Comparison of ENCODE assay signal across 22 cellular contexts in the genomic region with DNA sequence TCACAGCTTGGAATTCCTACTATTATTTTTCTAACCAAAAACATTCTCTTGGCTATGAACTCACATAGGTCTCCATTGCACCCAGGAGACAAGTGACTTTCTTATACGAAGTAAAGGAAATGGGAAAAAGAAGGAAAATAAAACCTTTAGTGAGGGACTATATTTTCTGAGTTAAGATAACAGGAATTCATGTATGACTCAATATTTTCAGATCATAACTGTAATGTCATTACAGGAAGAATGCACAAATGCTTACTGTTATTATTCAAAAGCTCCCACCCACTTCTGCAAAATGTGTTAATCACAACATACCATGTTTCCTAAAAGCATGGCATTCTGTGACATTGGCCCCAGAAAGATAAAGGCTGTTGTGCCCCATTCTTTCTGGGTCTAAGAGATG.
A peak's percentile ranks its signal among the peaks of the same experiment; 100 is the strongest.
DNase-seq lines count a peak whose midpoint lies in the region; ATAC-seq, FAIRE-seq and TF ChIP-seq lines count a peak whose summit lies in the region.
"Had no signal": no experiment of that assay in that cellular context is flagged by ENCODE, and none has a peak within 500 bp of the region (broad histone marks: within the 10 kb centered on the region; RNA-seq: fewer than 3 reads in every experiment).

No MANE protein-coding gene starts in this region.

- FAIRE-seq in astrocyte (lab: Jason Lieb, UNC) = no peak

- H3K9me3 ChIP-seq in astrocyte (ENCODE audit: insufficient read depth, low read depth, low read length) (no peaks in the 10 kb centered on the region), subcutaneous abdominal adipose tissue (ENCODE audit: control insufficient read depth in 5 of 5, low read length in 5 of 5) (no peaks in the 10 kb centered on the region), Karpas-422 (ENCODE audit: low read length) (no peaks in the 10 kb centered on the region), left ventricle myocardium inferior (replicated peaks) (no peaks in the 10 kb centered on the region)
- H3K9me3 ChIP-seq: esophagus muscularis mucosa had no signal

- H4K20me1 ChIP-seq in astrocyte (ENCODE audit: insufficient read depth, low read length) (peaks cover 62% of the 10 kb centered on the region), Karpas-422 (ENCODE audit: insufficient read depth, low read depth, low read length) (no peaks in the 10 kb centered on the region)

- H3K36me3 ChIP-seq in astrocyte (ENCODE audit: insufficient read depth, low read length) = peaks cover 13% of the 10 kb centered on the region
- peaks cover 26 to 65% (median 28%) of the 10 kb centered on the region in 5 donors for H3K36me3 ChIP-seq in subcutaneous abdominal adipose tissue (ENCODE audit: control insufficient read depth in 5 of 5, insufficient read depth in 5 of 5, low read length in 5 of 5)
- no peaks in the 10 kb centered on the region for H3K36me3 ChIP-seq in Karpas-422 (ENCODE audit: insufficient read depth, low read length)
- H3K36me3 ChIP-seq in left ventricle myocardium inferior = peaks cover 13% of the 10 kb centered on the region

- H3K27ac Mint-ChIP-seq in astrocyte (ENCODE audit: unreplicated experiment) = no peak overlapping the region
- H3K27ac Mint-ChIP-seq: activated CD4-positive, alpha-beta T cell treated with anti-CD3 and anti-CD28 coated beads, Interleukin-2, amount 10 ng/mL, durations not matched to agents 7 days and 5 days; activated naive CD8-positive, alpha-beta T cell treated with anti-CD3 and anti-CD28 coated beads for 36 hours; stimulated activated naive CD8-positive, alpha-beta T cell treated with anti-CD3 and anti-CD28 coated beads, Interleukin-15, Interleukin-2, amounts not matched to agents 100 ng/mL and 50 ng/mL, for 24 hours had no signal

- H3K4me2 ChIP-seq in astrocyte (ENCODE audit: low read length) (peak overlapping the region; percentile 45), Karpas-422 (ENCODE audit: low read depth, low read length, poor library complexity, severe bottlenecking) (no peak overlapping the region)

- H3K9ac ChIP-seq in astrocyte (ENCODE audit: low read length) = no peak overlapping the region
- peak overlapping the region in 1 of 5 donors; percentile 61 for H3K9ac ChIP-seq in subcutaneous abdominal adipose tissue (ENCODE audit: low read length in 5 of 5)
- no peak overlapping the region for H3K9ac ChIP-seq in Karpas-422 (ENCODE audit: low read length)

- ATAC-seq in foreskin keratinocyte = peak; percentile 22

- intact Hi-C loops in left ventricle myocardium inferior (cut with micrococcal nuclease) = no loop called here

- H3K27me3 ChIP-seq in astrocyte (ENCODE audit: insufficient read depth, low read length) (no peaks in the 10 kb centered on the region), foreskin keratinocyte (no peaks in the 10 kb centered on the region), subcutaneous abdominal adipose tissue (ENCODE audit: control insufficient read depth in 5 of 5, insufficient read depth in 4 of 5, low read length in 5 of 5) (no peaks in the 10 kb centered on the region), Karpas-422 (ENCODE audit: low read length) (no peaks in the 10 kb centered on the region), left ventricle myocardium inferior (ENCODE audit: low read depth) (no peaks in the 10 kb centered on the region)
- H3K27me3 ChIP-seq: esophagus muscularis mucosa had no signal

- H2AFZ ChIP-seq in astrocyte (ENCODE audit: low read depth, low read length) = no peak overlapping the region
- no peak overlapping the region for H2AFZ ChIP-seq in Karpas-422 (ENCODE audit: low read length)

- DNase-seq in HS-5 (ENCODE audit: low read depth) (peak; percentile 44), astrocyte (ENCODE audit: low read depth) (no peak), foreskin keratinocyte (peak in 1 of 2 donors; percentile 50), Karpas-422 (no peak), left ventricle myocardium inferior (no peak)
- no peak for DNase-seq in activated naive CD4-positive, alpha-beta T cell (lab: John Stamatoyannopoulos, UW)
- DNase-seq: activated CD4-positive, alpha-beta T cell treated with anti-CD3 and anti-CD28 coated beads, Interleukin-2, amount 10 ng/mL, durations not matched to agents 7 days and 5 days; activated naive CD8-positive, alpha-beta T cell treated with anti-CD3 and anti-CD28 coated beads for 36 hours; AML-193; COR-L47; DMS79 treated with DMSO at 0.1 percent for 48 hours; H7; left ventricle myocardium superior; NCI-H1436; SIG-M5; stimulated activated CD4-positive, alpha-beta T cell treated with anti-CD3 and anti-CD28 coated beads, Interleukin-4, amount 100 ng/mL, for 24 hours; trophoblast cell had no signal

- H3K27ac ChIP-seq in astrocyte (ENCODE audit: low read depth, low read length) = no peak overlapping the region
- H3K27ac ChIP-seq in foreskin keratinocyte = no peak overlapping the region
- H3K27ac ChIP-seq in subcutaneous abdominal adipose tissue (ENCODE audit: low read depth, low read length) = peak overlapping the region; percentile 87
- no peak overlapping the region for H3K27ac ChIP-seq in Karpas-422 (ENCODE audit: low read length)
- H3K27ac ChIP-seq in left ventricle myocardium inferior (replicated peaks) = no peak overlapping the region
- H3K27ac ChIP-seq: VCaP had no signal

- H3K4me1 ChIP-seq in astrocyte (ENCODE audit: insufficient read depth, low read length) (peaks cover 11% of the 10 kb centered on the region), foreskin keratinocyte (peaks cover 25% of the 10 kb centered on the region), subcutaneous abdominal adipose tissue (ENCODE audit: control insufficient read depth in 5 of 5, insufficient read depth in 5 of 5, low read length in 5 of 5) (peaks cover 9 to 18% (median 16%) of the 10 kb centered on the region in 5 donors), Karpas-422 (ENCODE audit: low read length) (no peaks in the 10 kb centered on the region; the same call in 1 of the 2 replicates), left ventricle myocardium inferior (peaks cover 18% of the 10 kb centered on the region)

- H3K27me3 Mint-ChIP-seq in astrocyte (ENCODE audit: low read depth, unreplicated experiment) = no peaks in the 10 kb centered on the region
- H3K27me3 Mint-ChIP-seq: activated CD4-positive, alpha-beta T cell treated with anti-CD3 and anti-CD28 coated beads, Interleukin-2, amount 10 ng/mL, durations not matched to agents 7 days and 5 days; activated naive CD8-positive, alpha-beta T cell treated with anti-CD3 and anti-CD28 coated beads for 36 hours; stimulated activated naive CD8-positive, alpha-beta T cell treated with anti-CD3 and anti-CD28 coated beads, Interleukin-15, Interleukin-2, amounts not matched to agents 100 ng/mL and 50 ng/mL, for 24 hours had no signal

- H3K9me3 Mint-ChIP-seq in astrocyte (ENCODE audit: unreplicated experiment) = no peaks in the 10 kb centered on the region
- H3K9me3 Mint-ChIP-seq: activated CD4-positive, alpha-beta T cell treated with anti-CD3 and anti-CD28 coated beads, Interleukin-2, amount 10 ng/mL, durations not matched to agents 7 days and 5 days; activated naive CD8-positive, alpha-beta T cell treated with anti-CD3 and anti-CD28 coated beads for 36 hours; neural crest cell; stimulated activated naive CD8-positive, alpha-beta T cell treated with anti-CD3 and anti-CD28 coated beads, Interleukin-15, Interleukin-2, amounts not matched to agents 100 ng/mL and 50 ng/mL, for 24 hours had no signal

- peaks cover 19% of the 10 kb centered on the region for H3K36me3 Mint-ChIP-seq in astrocyte (ENCODE audit: low read depth, unreplicated experiment)
- H3K36me3 Mint-ChIP-seq: activated naive CD8-positive, alpha-beta T cell treated with anti-CD3 and anti-CD28 coated beads for 36 hours had no signal

- no peaks in the 10 kb centered on the region for H3K9me2 ChIP-seq in Karpas-422 (replicated peaks; ENCODE audit: insufficient read depth, low read length)

- H3K79me2 ChIP-seq in astrocyte (ENCODE audit: insufficient read depth, low read length) = peaks cover 3% of the 10 kb centered on the region
- H3K79me2 ChIP-seq in Karpas-422 (ENCODE audit: low read length) = no peaks in the 10 kb centered on the region

- no peak overlapping the region for H3K4me3 Mint-ChIP-seq in astrocyte (ENCODE audit: unreplicated experiment)
- H3K4me3 Mint-ChIP-seq: activated CD4-positive, alpha-beta T cell treated with anti-CD3 and anti-CD28 coated beads, Interleukin-2, amount 10 ng/mL, durations not matched to agents 7 days and 5 days; activated naive CD8-positive, alpha-beta T cell treated with anti-CD3 and anti-CD28 coated beads for 36 hours; neural crest cell; stimulated activated naive CD8-positive, alpha-beta T cell treated with anti-CD3 and anti-CD28 coated beads, Interleukin-15, Interleukin-2, amounts not matched to agents 100 ng/mL and 50 ng/mL, for 24 hours had no signal

- TF ChIP-seq CTCF in astrocyte (IDR thresholded peaks at IDR 0.05; ENCODE audit: insufficient read depth, low read depth, low read length) (no peak), foreskin keratinocyte (conservative IDR thresholded peaks at IDR 0.05) (no peak), left ventricle myocardium inferior (IDR thresholded peaks at IDR 0.05; ENCODE audit: borderline replicate concordance) (no peak)

- peaks cover 31% of the 10 kb centered on the region for H3K4me1 Mint-ChIP-seq in astrocyte (ENCODE audit: low read depth, unreplicated experiment)
- H3K4me1 Mint-ChIP-seq: activated CD4-positive, alpha-beta T cell treated with anti-CD3 and anti-CD28 coated beads, Interleukin-2, amount 10 ng/mL, durations not matched to agents 7 days and 5 days; activated naive CD8-positive, alpha-beta T cell treated with anti-CD3 and anti-CD28 coated beads for 36 hours; neural crest cell had no signal

- H3K4me3 ChIP-seq in astrocyte (ENCODE audit: insufficient read depth, low read depth, low read length) = no peak overlapping the region
- H3K4me3 ChIP-seq in subcutaneous abdominal adipose tissue (ENCODE audit: low read depth in 1 of 5, low read length in 5 of 5) = no peak overlapping the region
- no peak overlapping the region for H3K4me3 ChIP-seq in Karpas-422 (ENCODE audit: low read length)
- no peak overlapping the region for H3K4me3 ChIP-seq in left ventricle myocardium inferior
- H3K4me3 ChIP-seq: esophagus muscularis mucosa had no signal
